In genomic region chrX:115547448-115547847, GRCh38 we compare ENCODE assay signal across 2 cellular contexts.
TF ChIP-seq lines count a peak whose summit lies in the region.

No MANE protein-coding gene starts in this region.

TF ChIP-seq in HCT116, 20 proteins besides CTCF, POLR2A, EP300 and RAD21:
- TF ChIP-seq EZH2 (IDR thresholded peaks at IDR 0.05) (no peak), MAX (IDR thresholded peaks at IDR 0.05) (no peak), ELF1 (IDR thresholded peaks at IDR 0.05; ENCODE audit: borderline replicate concordance, low read depth) (no peak), ZFX (IDR thresholded peaks at IDR 0.05) (no peak), EGR1 (IDR thresholded peaks at IDR 0.05; ENCODE audit: low read depth) (no peak), FOSL1 (IDR thresholded peaks at IDR 0.05; ENCODE audit: low read depth) (no peak), JUND (IDR thresholded peaks at IDR 0.05) (no peak)

TF ChIP-seq in HepG2, 621 proteins besides CTCF, POLR2A, EP300 and RAD21:
- TF ChIP-seq STAG1 (CRISPR knock-in tag; IDR thresholded peaks at IDR 0.05) (peak; percentile 25; the same call in 1 of the 2 replicates), ATF5 (CRISPR knock-in tag; IDR thresholded peaks at IDR 0.05; ENCODE audit: low read depth) (no peak), SMC3 (IDR thresholded peaks at IDR 0.05; ENCODE audit: low read length) (0 out of 2 replicates have a peak, but pooled peaks have one; percentile 17), ARNT2 (CRISPR knock-in tag; IDR thresholded peaks at IDR 0.05; ENCODE audit: low read depth) (no peak), TRIM22 (IDR thresholded peaks at IDR 0.05) (no peak), ZNF775 (CRISPR knock-in tag; IDR thresholded peaks at IDR 0.05; ENCODE audit: borderline replicate concordance) (no peak)
